ENCODE assay signal across 16 cellular contexts in the genomic region with DNA sequence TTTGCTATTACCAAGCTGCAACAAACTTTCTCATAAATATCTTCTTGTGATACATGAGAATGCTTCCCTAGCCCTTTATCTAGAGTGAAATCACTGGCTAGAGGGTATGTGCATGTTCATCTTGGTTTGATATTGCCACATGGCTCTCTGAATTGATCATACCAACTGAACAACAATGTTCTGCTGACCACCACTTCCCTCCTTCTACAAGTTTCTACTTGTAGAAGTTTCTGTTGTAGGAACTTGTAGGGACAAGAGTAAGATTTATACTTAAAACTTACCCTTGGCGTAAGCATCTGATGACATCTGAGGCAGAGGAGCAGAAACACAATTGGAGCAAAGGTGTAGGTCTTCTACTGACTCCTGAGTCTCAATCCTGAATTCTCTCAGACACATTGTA.
DNase-seq lines count a peak whose midpoint lies in the region; ATAC-seq and TF ChIP-seq lines count a peak whose summit lies in the region.
"Had no signal": no experiment of that assay in that cellular context is flagged by ENCODE, and none has a peak within 500 bp of the region (broad histone marks: within the 10 kb centered on the region; RNA-seq: fewer than 3 reads in every experiment).

No MANE protein-coding gene starts in this region.

- no peaks in the 10 kb centered on the region for H3K79me2 ChIP-seq in mammary epithelial cell (ENCODE audit: insufficient read depth, low read length)

- H3K9ac ChIP-seq in mammary epithelial cell (ENCODE audit: insufficient read depth, low read length) = no peak overlapping the region
- H3K9ac ChIP-seq: BLaER1 treated with 17β-estradiol and CSF1 and Interleukin-3, amounts not matched to agents 10 nM and 100 nM had no signal

- H2AFZ ChIP-seq in mammary epithelial cell (ENCODE audit: low read depth, low read length) = peak overlapping the region; percentile 78

- no peaks in the 10 kb centered on the region for H4K20me1 ChIP-seq in mammary epithelial cell (ENCODE audit: insufficient read depth, low read length)
- H4K20me1 ChIP-seq: BLaER1 treated with 17β-estradiol and CSF1 and Interleukin-3, amounts not matched to agents 10 nM and 100 nM had no signal

- intact Hi-C loops in mammary epithelial cell (cut with micrococcal nuclease) = loop anchor here (10.0 kb wide), 1 partner anchor 84 kb away; the partner anchor contains the start of gene FAM13C
- intact Hi-C loops in breast epithelium (cut with DNase I; ENCODE audit: low total_unique reads) = no loop called here

- H3K27me3 ChIP-seq in mammary epithelial cell (ENCODE audit: insufficient read depth, low read length) (no peaks in the 10 kb centered on the region), breast epithelium (no peaks in the 10 kb centered on the region)
- H3K27me3 ChIP-seq: BLaER1 treated with 17β-estradiol and CSF1 and Interleukin-3, amounts not matched to agents 10 nM and 100 nM had no signal

- peak overlapping the region; percentile 48 for H3K27ac ChIP-seq in mammary epithelial cell (ENCODE audit: insufficient read depth, low read depth, low read length)
- H3K27ac ChIP-seq in breast epithelium = no peak overlapping the region
- H3K27ac ChIP-seq in epithelial cell of prostate = no peak overlapping the region
- H3K27ac ChIP-seq: 22Rv1; A549; BLaER1 treated with 17β-estradiol and CSF1 and Interleukin-3, amounts not matched to agents 10 nM and 100 nM; C4-2B had no signal

- H3K4me2 ChIP-seq in mammary epithelial cell (ENCODE audit: insufficient read depth, low read depth, low read length) = peak overlapping the region; percentile 6
- H3K4me2 ChIP-seq: A549; BLaER1 treated with 17β-estradiol and CSF1 and Interleukin-3, amounts not matched to agents 10 nM and 100 nM had no signal

- H3K4me1 ChIP-seq in mammary epithelial cell (ENCODE audit: insufficient read depth, low read length) (peaks cover 9% of the 10 kb centered on the region), breast epithelium (no peaks in the 10 kb centered on the region)
- H3K4me1 ChIP-seq: A549; BLaER1 treated with 17β-estradiol and CSF1 and Interleukin-3, amounts not matched to agents 10 nM and 100 nM; Caco-2 had no signal

- BruUV-seq in mammary epithelial cell (replicated peaks; lab: Mats Ljungman, UMichigan) = no TSS peak

- H3K4me3 ChIP-seq in mammary epithelial cell (replicated peaks in 1 of 3; ENCODE audit: insufficient read depth in 1 of 3, low read depth in 2 of 3, low read length in 3 of 3) (no peak overlapping the region), breast epithelium (no peak overlapping the region)
- H3K4me3 ChIP-seq: A549; BLaER1 treated with 17β-estradiol and CSF1 and Interleukin-3, amounts not matched to agents 10 nM and 100 nM had no signal

- H3K9me3 ChIP-seq in mammary epithelial cell (replicated peaks; ENCODE audit: insufficient read depth, low read length) (no peaks in the 10 kb centered on the region), breast epithelium (no peaks in the 10 kb centered on the region)
- H3K9me3 ChIP-seq: A549; BLaER1 treated with 17β-estradiol and CSF1 and Interleukin-3, amounts not matched to agents 10 nM and 100 nM; Caco-2 had no signal

- dilution Hi-C loops in mammary epithelial cell (cut with HindIII; ENCODE audit: low sequenced_read_pairs) = no loop called here

- CTCF ChIA-PET in mammary epithelial cell (lab: Charles Lee; ENCODE audit: low non-redundant PET) = no interaction called here

- in situ Hi-C loops in mammary epithelial cell (cut with MboI; ENCODE audit: low sequenced_read_pairs in 2 of 2) = no loop called here

- DNase-seq in mammary epithelial cell = peak; percentile 80
- no peak for DNase-seq in breast epithelium (ENCODE audit: low spot score in 2 of 2)
- DNase-seq in epithelial cell of prostate (ENCODE audit: low read depth, low spot score) = peak; percentile 8
- DNase-seq: AML-193; Caco-2; Calu3; CD4-positive, alpha-beta T cell; CD8-positive, alpha-beta T cell; DMS79 treated with DMSO at 0.1 percent for 48 hours; GF-D8 had no signal

- no peak for ATAC-seq in HG03039 (IDR thresholded peaks at IDR 0.05; ENCODE audit: unreplicated experiment)
- no peak for ATAC-seq in HG03521 (IDR thresholded peaks at IDR 0.05; ENCODE audit: unreplicated experiment)
- ATAC-seq: A549; CD8-positive, alpha-beta T cell had no signal

- H3K36me3 ChIP-seq in mammary epithelial cell (ENCODE audit: insufficient read depth, low read length) (no peaks in the 10 kb centered on the region), breast epithelium (no peaks in the 10 kb centered on the region)
- H3K36me3 ChIP-seq: BLaER1 treated with 17β-estradiol and CSF1 and Interleukin-3, amounts not matched to agents 10 nM and 100 nM had no signal

- TF ChIP-seq CTCF in mammary epithelial cell (conservative IDR thresholded peaks at IDR 0.05 in 1 of 2, IDR thresholded peaks at IDR 0.05 in 1 of 2; ENCODE audit: extremely low read depth in 1 of 2, insufficient read depth in 1 of 2, low read depth in 1 of 2, low read length in 2 of 2) (no peak), breast epithelium (IDR thresholded peaks at IDR 0.05) (no peak)

- TF ChIP-seq POLR2A in breast epithelium (IDR thresholded peaks at IDR 0.05) = no peak

- 0% methylated on average over 1 of the region's 1 CpG for WGBS in mammary epithelial cell (ENCODE audit: low coverage, missing lambda C conversion rate)

Comparison
In these comparisons a context has a peak if more than half of its experiments do, and no peak if none do; other contexts are left out.
1. DNase-seq: peak in mammary epithelial cell (single experiment) and epithelial cell of prostate (single experiment); none in breast epithelium (0 of 2).